9 cellular contexts compared by ENCODE assay signal in the genomic region with DNA sequence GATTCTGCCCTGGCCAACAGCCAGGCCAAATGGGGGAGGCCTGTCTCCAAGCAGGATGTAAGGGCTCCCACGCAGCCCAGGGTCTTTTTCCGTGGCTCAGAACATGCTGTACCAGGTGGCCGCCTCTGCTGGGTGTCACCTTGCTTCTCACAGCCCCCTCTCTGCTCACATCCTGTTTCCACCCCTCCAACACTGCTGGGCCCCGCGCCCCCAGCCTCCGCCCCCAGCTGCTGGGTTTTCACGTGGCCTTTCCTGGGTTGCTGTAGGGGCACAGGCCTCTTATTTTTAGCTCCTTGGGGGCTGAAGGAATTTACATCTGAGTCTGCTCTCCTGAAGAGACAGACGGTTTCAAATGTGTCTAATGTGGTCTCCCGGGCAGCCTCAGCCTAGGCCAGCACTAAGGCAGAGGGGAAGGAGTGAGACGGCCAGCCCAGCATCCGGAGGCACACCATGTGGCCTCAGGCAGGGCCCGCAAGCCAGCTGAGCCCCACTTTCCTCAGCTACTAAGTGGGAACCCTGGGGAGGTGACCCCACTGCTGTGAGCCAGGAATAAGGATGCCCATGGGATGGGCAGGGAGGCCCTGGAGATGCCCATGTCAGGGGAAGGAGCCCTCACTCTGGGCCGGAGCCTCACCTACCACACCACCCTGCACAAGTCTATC. TPM values are rescaled to one million over a fixed set of nuclear protein-coding genes. Genes with fewer than 3 reads are reported as not detected.
DNase-seq lines count a peak whose midpoint lies in the region; ATAC-seq and TF ChIP-seq lines count a peak whose summit lies in the region.
"Had no signal": no experiment of that assay in that cellular context is flagged by ENCODE, and none has a peak within 500 bp of the region (broad histone marks: within the 10 kb centered on the region; RNA-seq: fewer than 3 reads in every experiment).

No MANE protein-coding gene starts in this region.

- peak; percentile 88 for DNase-seq in activated CD8-positive, alpha-beta memory T cell treated with anti-CD3 and anti-CD28 coated beads, Interleukin-2, amount 10 ng/mL, durations not matched to agents 7 days and 5 days
- no peak for DNase-seq in mesothelial cell of epicardium (ENCODE audit: low spot score in 2 of 2, unreplicated experiment in 2 of 2)
- no peak for DNase-seq in uterus
- DNase-seq in NCI-H2029 treated with DMSO at 0.1 percent for 48 hours (lab: John Stamatoyannopoulos, UW), result no peak
- no peak for DNase-seq in NCI-H510A (lab: John Stamatoyannopoulos, UW)
- no peak for DNase-seq in NCI-H187 (lab: John Stamatoyannopoulos, UW)

- no peaks in the 10 kb centered on the region for H3K36me3 ChIP-seq in uterus
- H3K36me3 ChIP-seq: neutrophil had no signal

- peak overlapping the region; percentile 96 for H3K27ac Mint-ChIP-seq in activated CD8-positive, alpha-beta memory T cell treated with anti-CD3 and anti-CD28 coated beads, Interleukin-2, amount 10 ng/mL, durations not matched to agents 7 days and 5 days
- peak overlapping the region; percentile 16 for H3K27ac Mint-ChIP-seq in mesothelial cell of epicardium

- H3K36me3 Mint-ChIP-seq in activated CD8-positive, alpha-beta memory T cell treated with anti-CD3 and anti-CD28 coated beads, Interleukin-2, amount 10 ng/mL, durations not matched to agents 7 days and 5 days, result peaks cover 7% of the 10 kb centered on the region
- H3K36me3 Mint-ChIP-seq in mesothelial cell of epicardium, result no peaks in the 10 kb centered on the region

- no peaks in the 10 kb centered on the region for H3K4me1 ChIP-seq in uterus

- ATAC-seq in GM19328 (IDR thresholded peaks at IDR 0.05; ENCODE audit: unreplicated experiment) (peak; percentile 56), HG03103 (IDR thresholded peaks at IDR 0.05; ENCODE audit: low read depth, unreplicated experiment) (peak; percentile 45)
- ATAC-seq in activated CD8-positive, alpha-beta memory T cell treated with anti-CD3 and anti-CD28 coated beads, Interleukin-2, amount 10 ng/mL, durations not matched to agents 7 days and 5 days, result peak; percentile 57

- peaks cover 70% of the 10 kb centered on the region for H3K4me1 Mint-ChIP-seq in activated CD8-positive, alpha-beta memory T cell treated with anti-CD3 and anti-CD28 coated beads, Interleukin-2, amount 10 ng/mL, durations not matched to agents 7 days and 5 days
- H3K4me1 Mint-ChIP-seq in mesothelial cell of epicardium, result peaks cover 15% of the 10 kb centered on the region

- no peaks in the 10 kb centered on the region for H3K27me3 Mint-ChIP-seq in activated CD8-positive, alpha-beta memory T cell treated with anti-CD3 and anti-CD28 coated beads, Interleukin-2, amount 10 ng/mL, durations not matched to agents 7 days and 5 days
- H3K27me3 Mint-ChIP-seq in mesothelial cell of epicardium (ENCODE audit: low read depth), result no peaks in the 10 kb centered on the region

- no peak overlapping the region for H3K27ac ChIP-seq in uterus
- H3K27ac ChIP-seq: neutrophil had no signal

- TF ChIP-seq POLR2A in uterus (IDR thresholded peaks at IDR 0.05), result no peak

- CTCF ChIA-PET in activated CD8-positive, alpha-beta memory T cell treated with anti-CD3 and anti-CD28 coated beads, Interleukin-2, amount 10 ng/mL, durations not matched to agents 7 days and 5 days (lab: Charles Lee), result interaction anchor here (0.6 to 27.2 kb wide), 6 partner anchors 11 to 151 kb away, joined by 3 to 675 read pairs (median 5); a partner anchor contains a TSS

- no peaks in the 10 kb centered on the region for H3K27me3 ChIP-seq in uterus
- H3K27me3 ChIP-seq: neutrophil had no signal

- TF ChIP-seq CTCF in mesothelial cell of epicardium (IDR thresholded peaks at IDR 0.05; ENCODE audit: unreplicated experiment) (no peak), uterus (IDR thresholded peaks at IDR 0.05) (no peak)

- intact Hi-C loops in uterus (cut with DNase I; ENCODE audit: low total_unique reads), result no loop called here

- peak overlapping the region; percentile 71 for H3K4me3 Mint-ChIP-seq in activated CD8-positive, alpha-beta memory T cell treated with anti-CD3 and anti-CD28 coated beads, Interleukin-2, amount 10 ng/mL, durations not matched to agents 7 days and 5 days
- H3K4me3 Mint-ChIP-seq in mesothelial cell of epicardium, result no peak overlapping the region

- peaks cover 5% of the 10 kb centered on the region for H3K9me3 Mint-ChIP-seq in activated CD8-positive, alpha-beta memory T cell treated with anti-CD3 and anti-CD28 coated beads, Interleukin-2, amount 10 ng/mL, durations not matched to agents 7 days and 5 days (ENCODE audit: low read depth)
- H3K9me3 Mint-ChIP-seq in mesothelial cell of epicardium, result peaks cover 6% of the 10 kb centered on the region

- no peak overlapping the region for H3K4me3 ChIP-seq in uterus

- no peaks in the 10 kb centered on the region for H3K9me3 ChIP-seq in uterus
- H3K9me3 ChIP-seq: neutrophil had no signal

RNA-seq across cellular contexts. Expression of a gene that starts 18.7 kb away (rescaled TPM):
- 10 to 100 TPM; 32.0 to 53.6 TPM for total RNA-seq in activated CD8-positive, alpha-beta memory T cell treated with anti-CD3 and anti-CD28 coated beads, Interleukin-2, amount 10 ng/mL, durations not matched to agents 7 days and 5 days
- total RNA-seq in mesothelial cell of epicardium (38.3 to 42.7 TPM (median 40.6 TPM) in 3 replicates), uterus (10 to 100 TPM in 1 of 4 donors, 1 to 10 TPM in 3; 2.4 to 33.3 (median 6.2) TPM)

RNA-seq across cellular contexts. Expression of a gene that starts 25.6 kb away (rescaled TPM):
- total RNA-seq in activated CD8-positive, alpha-beta memory T cell treated with anti-CD3 and anti-CD28 coated beads, Interleukin-2, amount 10 ng/mL, durations not matched to agents 7 days and 5 days, result 1 to 10 TPM; 1.9 to 6.4 TPM
- total RNA-seq in mesothelial cell of epicardium (0.60 to 1.2 TPM (median 1.1 TPM) in 3 replicates), uterus (not detected)

RNA-seq across cellular contexts. Expression of a gene that starts 44.7 kb away (rescaled TPM):
- total RNA-seq in activated CD8-positive, alpha-beta memory T cell treated with anti-CD3 and anti-CD28 coated beads, Interleukin-2, amount 10 ng/mL, durations not matched to agents 7 days and 5 days, result 100 to 1,000 TPM; 131 to 180 TPM
- total RNA-seq in mesothelial cell of epicardium (107 to 109 TPM (median 108 TPM) in 3 replicates), uterus (100 to 1,000 TPM in 1 of 4 donors, 10 to 100 TPM in 3; 53.5 to 128 (median 76.4) TPM)

RNA-seq across cellular contexts. Expression of a gene that starts 47.5 kb away (rescaled TPM):
- under 1 TPM; 0.09 to 0.15 TPM for total RNA-seq in activated CD8-positive, alpha-beta memory T cell treated with anti-CD3 and anti-CD28 coated beads, Interleukin-2, amount 10 ng/mL, durations not matched to agents 7 days and 5 days
- 0.51 to 0.63 TPM (median 0.56 TPM) in 3 replicates for total RNA-seq in mesothelial cell of epicardium
- 1 to 10 TPM in 2 of 4 donors, under 1 TPM in 1, not detected in 1; 0.51 to 5.4 (median 2.6) TPM for total RNA-seq in uterus
